ENCODE assay signal across 7 cellular contexts in the genomic region with DNA sequence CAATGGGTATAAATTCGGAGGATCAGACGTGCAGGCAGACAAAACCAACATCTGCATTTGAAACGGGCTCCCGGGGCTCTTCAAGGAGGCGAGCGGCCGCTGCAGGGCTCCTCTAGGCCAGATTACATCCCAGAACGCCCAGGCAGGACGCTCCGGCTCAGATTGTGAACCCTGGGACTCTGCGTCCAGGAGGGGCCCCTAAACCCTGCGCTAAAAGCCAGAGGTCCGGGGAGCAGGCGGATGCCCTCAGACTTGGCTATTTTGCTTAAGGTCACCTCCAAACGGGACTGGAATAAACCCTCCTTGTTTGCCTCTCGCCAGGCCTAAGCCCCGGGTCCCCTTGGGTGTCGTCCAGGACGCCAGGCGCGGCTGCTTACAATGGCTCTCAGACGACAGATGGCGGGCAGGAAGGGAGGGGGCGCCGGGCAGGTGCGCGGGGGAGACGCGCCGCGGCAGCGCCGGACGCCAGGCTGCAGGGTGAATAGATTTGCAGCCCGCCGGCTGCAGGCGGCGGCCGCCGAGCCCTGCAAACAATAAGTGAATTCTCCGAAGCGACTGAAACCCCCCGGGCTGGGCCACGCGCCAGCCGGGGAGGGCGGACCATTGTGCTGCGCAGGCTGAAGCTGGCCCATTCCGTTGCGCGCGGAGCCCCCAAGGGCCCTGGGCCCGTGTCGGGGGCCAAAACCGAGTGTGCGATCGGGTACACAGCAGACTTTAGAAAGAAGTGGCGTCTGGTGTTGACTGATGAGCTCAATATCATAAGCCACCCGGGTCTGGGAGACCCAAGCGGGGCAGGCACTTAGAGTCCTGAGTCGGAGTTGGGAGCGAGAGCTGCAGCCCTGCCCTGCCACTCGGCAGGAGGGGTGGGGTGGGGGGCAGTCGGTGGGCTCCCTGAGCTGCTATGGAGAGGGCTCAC. TPM values are rescaled to one million over a fixed set of nuclear protein-coding genes. Genes with fewer than 3 reads are reported as not detected.
DNase-seq lines count a peak whose midpoint lies in the region; ATAC-seq and TF ChIP-seq lines count a peak whose summit lies in the region.

No MANE protein-coding gene starts in this region.

- H3K4me1 ChIP-seq in iPS-20b (ENCODE audit: insufficient read depth, low read length), result peaks cover 28% of the 10 kb centered on the region

- in situ Hi-C loops in astrocyte of the spinal cord (cut with HindIII; ENCODE audit: low sequenced_read_pairs), result no loop called here

- POLR2A ChIA-PET in activated CD4-positive, alpha-beta T cell treated with anti-CD3 and anti-CD28 coated beads, Interleukin-2, amount 10 ng/mL, durations not matched to agents 7 days and 5 days (lab: Charles Lee), result no interaction called here

- peak overlapping the region; percentile 37 for H3K4me3 ChIP-seq in astrocyte of the spinal cord (ENCODE audit: low read depth, low read length)
- peak overlapping the region; percentile 69 for H3K4me3 ChIP-seq in iPS-20b (ENCODE audit: low read length)
- peak overlapping the region; percentile 7 to 41 (median 25) for H3K4me3 ChIP-seq in skin epidermis

- peak overlapping the region; percentile 66 for H3K9ac ChIP-seq in iPS-20b (ENCODE audit: low read depth, low read length)

- H3K27me3 Mint-ChIP-seq in activated CD4-positive, alpha-beta T cell treated with anti-CD3 and anti-CD28 coated beads, Interleukin-2, amount 10 ng/mL, durations not matched to agents 7 days and 5 days, result peaks cover 73% of the 10 kb centered on the region

- H3K9me3 ChIP-seq in iPS-20b (ENCODE audit: insufficient read depth, low read depth, low read length), result peaks cover 12% of the 10 kb centered on the region

- peaks cover 72% of the 10 kb centered on the region for H3K27me3 ChIP-seq in iPS-20b (ENCODE audit: insufficient read depth, low read length)

- ATAC-seq in GM18909 (IDR thresholded peaks at IDR 0.05; ENCODE audit: poor library complexity, unreplicated experiment), result no peak

- H3K36me3 ChIP-seq in iPS-20b (ENCODE audit: insufficient read depth, low read depth, low read length), result no peaks in the 10 kb centered on the region

- CTCF ChIA-PET in activated CD4-positive, alpha-beta T cell treated with anti-CD3 and anti-CD28 coated beads, Interleukin-2, amount 10 ng/mL, durations not matched to agents 7 days and 5 days (lab: Charles Lee), result no interaction called here

- H3K27ac Mint-ChIP-seq in activated CD4-positive, alpha-beta T cell treated with anti-CD3 and anti-CD28 coated beads, Interleukin-2, amount 10 ng/mL, durations not matched to agents 7 days and 5 days, result no peak overlapping the region

- peak; percentile 67 for DNase-seq in NCI-H2029 (lab: John Stamatoyannopoulos, UW)
- DNase-seq in astrocyte of the spinal cord (ENCODE audit: low read depth, low spot score), result peak; percentile 24
- no peak for DNase-seq in activated CD4-positive, alpha-beta T cell treated with anti-CD3 and anti-CD28 coated beads, Interleukin-2, amount 10 ng/mL, durations not matched to agents 7 days and 5 days
- DNase-seq in HT-29 (ENCODE audit: low spot score), result no peak

- H3K4me1 Mint-ChIP-seq in activated CD4-positive, alpha-beta T cell treated with anti-CD3 and anti-CD28 coated beads, Interleukin-2, amount 10 ng/mL, durations not matched to agents 7 days and 5 days, result no peaks in the 10 kb centered on the region

- no peak overlapping the region for H3K4me3 Mint-ChIP-seq in activated CD4-positive, alpha-beta T cell treated with anti-CD3 and anti-CD28 coated beads, Interleukin-2, amount 10 ng/mL, durations not matched to agents 7 days and 5 days

- no peak for TF ChIP-seq CTCF in astrocyte of the spinal cord (IDR thresholded peaks at IDR 0.05; ENCODE audit: low read depth, low read length)

- no peaks in the 10 kb centered on the region for H3K36me3 Mint-ChIP-seq in activated CD4-positive, alpha-beta T cell treated with anti-CD3 and anti-CD28 coated beads, Interleukin-2, amount 10 ng/mL, durations not matched to agents 7 days and 5 days (ENCODE audit: low read depth)

- H3K9me3 Mint-ChIP-seq in activated CD4-positive, alpha-beta T cell treated with anti-CD3 and anti-CD28 coated beads, Interleukin-2, amount 10 ng/mL, durations not matched to agents 7 days and 5 days, result peaks cover 4% of the 10 kb centered on the region

- no peak overlapping the region for H3K27ac ChIP-seq in iPS-20b (ENCODE audit: low read length)
- H3K27ac ChIP-seq in skin epidermis, result peak overlapping the region in 8 of 21 experiments; percentile 15 to 65 (median 44)

RNA-seq across cellular contexts. Expression of a gene that starts 32.3 kb away (rescaled TPM):
- not detected for total RNA-seq in activated CD4-positive, alpha-beta T cell treated with anti-CD3 and anti-CD28 coated beads, Interleukin-2, amount 10 ng/mL, durations not matched to agents 7 days and 5 days
- total RNA-seq in HT-29 (2014; rRNA removed; shearing (Covaris generic)), result 109 and 119 TPM in 2 replicates

Comparison
In these comparisons a context has a peak if more than half of its experiments do, and no peak if none do; other contexts are left out.
1. DNase-seq: peak in NCI-H2029 (single experiment) and astrocyte of the spinal cord (single experiment); none in activated CD4-positive, alpha-beta T cell treated with anti-CD3 and anti-CD28 coated beads, Interleukin-2, amount 10 ng/mL, durations not matched to agents 7 days and 5 days (single experiment) and HT-29 (single experiment).
2. RNA of a gene that starts 32.3 kb away (total RNA-seq): 109 to 119 TPM in HT-29; not detected in activated CD4-positive, alpha-beta T cell treated with anti-CD3 and anti-CD28 coated beads, Interleukin-2, amount 10 ng/mL, durations not matched to agents 7 days and 5 days; every median in the first group is over 100 times any median in the second.
3. Peak in every context shown above with its lines, with median percentiles within 50 percentile points of each other: H3K4me3 ChIP-seq.